18 cellular contexts compared by ENCODE assay signal in the genomic region with DNA sequence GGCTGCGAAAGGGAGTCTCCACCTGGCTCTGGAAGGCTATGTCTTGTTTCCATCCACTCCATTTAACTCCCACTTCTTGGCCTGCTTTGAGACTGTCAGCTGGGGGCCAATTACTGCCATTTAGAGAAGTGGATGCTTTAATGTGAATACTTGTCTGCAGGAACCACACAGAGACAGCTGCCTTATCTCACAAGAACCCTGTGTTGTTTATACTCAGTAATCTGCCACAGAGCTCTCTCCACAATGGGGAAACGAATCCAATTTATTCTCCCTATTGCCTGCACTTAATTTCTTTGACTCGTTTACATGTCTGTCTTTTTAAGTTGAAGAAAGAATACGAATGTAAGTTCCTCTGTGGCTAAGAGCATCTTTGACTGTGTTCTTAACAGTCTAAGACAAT.
DNase-seq lines count a peak whose midpoint lies in the region; ATAC-seq and TF ChIP-seq lines count a peak whose summit lies in the region.
"Had no signal": no experiment of that assay in that cellular context is flagged by ENCODE, and none has a peak within 500 bp of the region (broad histone marks: within the 10 kb centered on the region; RNA-seq: fewer than 3 reads in every experiment).

No MANE protein-coding gene starts in this region.

- TF ChIP-seq CTCF in upper lobe of right lung (IDR thresholded peaks at IDR 0.05), result no peak

- H3K9me3 ChIP-seq in upper lobe of right lung, result no peaks in the 10 kb centered on the region
- H3K9me3 ChIP-seq: BLaER1, colonic mucosa, thoracic aorta had no signal

- peaks cover 8% of the 10 kb centered on the region for H3K9me3 Mint-ChIP-seq in T-helper 2 cell treated with Interferon-gamma antibody and Interleukin-4, amounts not matched to agents 5 μg/mL and 100 μg/mL, for 36 hours

- peak; percentile 92 for DNase-seq in NCI-H1105 treated with DMSO at 0.1 percent for 48 hours (lab: John Stamatoyannopoulos, UW)
- peak; percentile 93 for DNase-seq in NCI-H2227 treated with DMSO at 0.1 percent for 48 hours (lab: John Stamatoyannopoulos, UW)
- DNase-seq in upper lobe of right lung, result no peak
- no peak for DNase-seq in NCI-H2196 (lab: John Stamatoyannopoulos, UW; ENCODE audit: unreplicated experiment)
- DNase-seq in T-helper 2 cell treated with Interferon-gamma antibody and Interleukin-4, amounts not matched to agents 5 μg/mL and 100 μg/mL, for 36 hours (ENCODE audit: low spot score), result no peak
- DNase-seq in stimulated activated naive CD4-positive, alpha-beta T cell treated with Interleukin-2 at 50 U/mL for 16 hours (lab: John Stamatoyannopoulos, UW), result no peak
- DNase-seq: activated CD4-positive, alpha-beta memory T cell treated with anti-CD3 and anti-CD28 coated beads, Interleukin-2, amount 10 ng/mL, durations not matched to agents 7 days and 5 days; anterior cingulate cortex; colonic mucosa; hippocampal formation; left ventricle myocardium superior; naive thymus-derived CD4-positive, alpha-beta T cell; NK-92 treated with Interleukin-12 subunit alpha and Interleukin-12 subunit beta, amount 100 ng/mL, for 24 hours; SHP77 treated with DMSO at 0.1 percent for 48 hours had no signal

- intact Hi-C loops in upper lobe of right lung (cut with DNase I), result no loop called here

- H3K4me1 Mint-ChIP-seq in T-helper 2 cell treated with Interferon-gamma antibody and Interleukin-4, amounts not matched to agents 5 μg/mL and 100 μg/mL, for 36 hours (ENCODE audit: low read depth), result no peaks in the 10 kb centered on the region
- H3K4me1 Mint-ChIP-seq: activated CD4-positive, alpha-beta memory T cell treated with anti-CD3 and anti-CD28 coated beads, Interleukin-2, amount 10 ng/mL, durations not matched to agents 7 days and 5 days; activated T-helper 17 cell treated with anti-CD3 and anti-CD28 coated beads, Interleukin-2, amount 50 U/mL, for 72 hours; naive thymus-derived CD4-positive, alpha-beta T cell had no signal

- no peaks in the 10 kb centered on the region for H3K27me3 ChIP-seq in upper lobe of right lung
- H3K27me3 ChIP-seq: BLaER1, colonic mucosa had no signal

- no peaks in the 10 kb centered on the region for H3K27me3 Mint-ChIP-seq in T-helper 2 cell treated with Interferon-gamma antibody and Interleukin-4, amounts not matched to agents 5 μg/mL and 100 μg/mL, for 36 hours (ENCODE audit: low read depth)
- H3K27me3 Mint-ChIP-seq: activated CD4-positive, alpha-beta memory T cell treated with anti-CD3 and anti-CD28 coated beads, Interleukin-2, amount 10 ng/mL, durations not matched to agents 7 days and 5 days; activated T-helper 17 cell treated with anti-CD3 and anti-CD28 coated beads, Interleukin-2, amount 50 U/mL, for 72 hours; naive thymus-derived CD4-positive, alpha-beta T cell had no signal

- no peaks in the 10 kb centered on the region for H3K36me3 ChIP-seq in upper lobe of right lung
- H3K36me3 ChIP-seq: BLaER1, colonic mucosa, thoracic aorta had no signal

- ATAC-seq in SK-N-SH treated with all-trans-retinoic acid at 6 μM for 48 hours (peak; percentile 82), upper lobe of right lung (peak; percentile 23)
- ATAC-seq: activated T-helper 17 cell treated with anti-CD3 and anti-CD28 coated beads, Interleukin-2, amount 50 U/mL, for 72 hours; left ventricle myocardium superior; naive thymus-derived CD4-positive, alpha-beta T cell had no signal

- H3K4me1 ChIP-seq in upper lobe of right lung, result no peaks in the 10 kb centered on the region
- H3K4me1 ChIP-seq: BLaER1, colonic mucosa had no signal

- H3K27ac Mint-ChIP-seq in T-helper 2 cell treated with Interferon-gamma antibody and Interleukin-4, amounts not matched to agents 5 μg/mL and 100 μg/mL, for 36 hours, result no peak overlapping the region
- H3K27ac Mint-ChIP-seq: activated CD4-positive, alpha-beta memory T cell treated with anti-CD3 and anti-CD28 coated beads, Interleukin-2, amount 10 ng/mL, durations not matched to agents 7 days and 5 days; activated T-helper 17 cell treated with anti-CD3 and anti-CD28 coated beads, Interleukin-2, amount 50 U/mL, for 72 hours; naive thymus-derived CD4-positive, alpha-beta T cell had no signal

- no peaks in the 10 kb centered on the region for H3K36me3 Mint-ChIP-seq in T-helper 2 cell treated with Interferon-gamma antibody and Interleukin-4, amounts not matched to agents 5 μg/mL and 100 μg/mL, for 36 hours (ENCODE audit: low read depth)
- H3K36me3 Mint-ChIP-seq: naive thymus-derived CD4-positive, alpha-beta T cell had no signal

- H3K4me3 ChIP-seq in upper lobe of right lung, result no peak overlapping the region
- H3K4me3 ChIP-seq: BLaER1, colonic mucosa, thoracic aorta had no signal

- H3K27ac ChIP-seq in upper lobe of right lung, result no peak overlapping the region
- H3K27ac ChIP-seq: BLaER1, colonic mucosa, thoracic aorta had no signal

- no peak overlapping the region for H3K4me3 Mint-ChIP-seq in T-helper 2 cell treated with Interferon-gamma antibody and Interleukin-4, amounts not matched to agents 5 μg/mL and 100 μg/mL, for 36 hours
- H3K4me3 Mint-ChIP-seq: activated CD4-positive, alpha-beta memory T cell treated with anti-CD3 and anti-CD28 coated beads, Interleukin-2, amount 10 ng/mL, durations not matched to agents 7 days and 5 days; activated T-helper 17 cell treated with anti-CD3 and anti-CD28 coated beads, Interleukin-2, amount 50 U/mL, for 72 hours; naive thymus-derived CD4-positive, alpha-beta T cell had no signal

TF ChIP-seq in SK-N-SH treated with all-trans-retinoic acid at 6 μM for 48 hours, 23 proteins besides CTCF, POLR2A, EP300 and RAD21:
- 0 out of 2 replicates have a peak, but pooled peaks have one; percentile 9 for TF ChIP-seq ZNF70 (CRISPR knock-in tag; IDR thresholded peaks at IDR 0.05)
- no peak for TF ChIP-seq CSRNP3 (CRISPR knock-in tag; IDR thresholded peaks at IDR 0.05)
- TF ChIP-seq, protein P1, sequence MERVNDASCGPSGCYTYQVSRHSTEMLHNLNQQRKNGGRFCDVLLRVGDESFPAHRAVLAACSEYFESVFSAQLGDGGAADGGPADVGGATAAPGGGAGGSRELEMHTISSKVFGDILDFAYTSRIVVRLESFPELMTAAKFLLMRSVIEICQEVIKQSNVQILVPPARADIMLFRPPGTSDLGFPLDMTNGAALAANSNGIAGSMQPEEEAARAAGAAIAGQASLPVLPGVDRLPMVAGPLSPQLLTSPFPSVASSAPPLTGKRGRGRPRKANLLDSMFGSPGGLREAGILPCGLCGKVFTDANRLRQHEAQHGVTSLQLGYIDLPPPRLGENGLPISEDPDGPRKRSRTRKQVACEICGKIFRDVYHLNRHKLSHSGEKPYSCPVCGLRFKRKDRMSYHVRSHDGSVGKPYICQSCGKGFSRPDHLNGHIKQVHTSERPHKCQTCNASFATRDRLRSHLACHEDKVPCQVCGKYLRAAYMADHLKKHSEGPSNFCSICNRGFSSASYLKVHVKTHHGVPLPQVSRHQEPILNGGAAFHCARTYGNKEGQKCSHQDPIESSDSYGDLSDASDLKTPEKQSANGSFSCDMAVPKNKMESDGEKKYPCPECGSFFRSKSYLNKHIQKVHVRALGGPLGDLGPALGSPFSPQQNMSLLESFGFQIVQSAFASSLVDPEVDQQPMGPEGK (CRISPR knock-in tag; IDR thresholded peaks at IDR 0.05; ENCODE audit: borderline replicate concordance), result 0 out of 2 replicates have a peak, but pooled peaks have one; percentile 13

Comparison
In these comparisons a context has a peak if more than half of its experiments do, and no peak if none do; other contexts are left out.
1. DNase-seq: peak in NCI-H1105 treated with DMSO at 0.1 percent for 48 hours (single experiment) and NCI-H2227 treated with DMSO at 0.1 percent for 48 hours (single experiment); none in upper lobe of right lung (single experiment), NCI-H2196 (single experiment), T-helper 2 cell treated with Interferon-gamma antibody and Interleukin-4, amounts not matched to agents 5 μg/mL and 100 μg/mL, for 36 hours (single experiment) and stimulated activated naive CD4-positive, alpha-beta T cell treated with Interleukin-2 at 50 U/mL for 16 hours (single experiment).